In genomic region chr11:63998558-63999348, GRCh38 we compare ENCODE assay signal across 9 cellular contexts. TPM values are rescaled to one million over a fixed set of nuclear protein-coding genes. Genes with fewer than 3 reads are reported as not detected.
A peak's percentile ranks its signal among the peaks of the same experiment; 100 is the strongest.
DNase-seq lines count a peak whose midpoint lies in the region; ATAC-seq and TF ChIP-seq lines count a peak whose summit lies in the region.
"Had no signal": no experiment of that assay in that cellular context is flagged by ENCODE, and none has a peak within 500 bp of the region (broad histone marks: within the 10 kb centered on the region; RNA-seq: fewer than 3 reads in every experiment).

No MANE protein-coding gene starts in this region.

- H3K27ac ChIP-seq in HEK293 (ENCODE audit: extremely low read depth, low read depth, low read length) = 0 out of 2 replicates have a peak overlapping the region, but pooled peaks have one; percentile 16
- no peak overlapping the region for H3K27ac ChIP-seq in colonic mucosa

- no peak overlapping the region for H3K27ac Mint-ChIP-seq in memory B cell

- H3K9ac ChIP-seq in colonic mucosa (ENCODE audit: low read depth in 2 of 2, low read length in 2 of 2) = no peak overlapping the region

- H3K27me3 Mint-ChIP-seq in memory B cell = no peaks in the 10 kb centered on the region

- no peak for TF ChIP-seq POLR2A in GM18505 (IDR thresholded peaks at IDR 0.05; ENCODE audit: borderline replicate concordance, extremely low read depth, insufficient read depth, insufficient read length)

- ATAC-seq in memory B cell (ENCODE audit: low read depth) (peak; percentile 30), HG02571 (IDR thresholded peaks at IDR 0.05; ENCODE audit: unreplicated experiment) (no peak), GM18505 (IDR thresholded peaks at IDR 0.05; ENCODE audit: unreplicated experiment) (no peak), GM21526 (IDR thresholded peaks at IDR 0.05; ENCODE audit: low FRiP score, unreplicated experiment) (no peak)

- peak overlapping the region; percentile 68 for H3K4me3 Mint-ChIP-seq in memory B cell

- H3K27me3 ChIP-seq in colonic mucosa = no peaks in the 10 kb centered on the region

- H3K4me1 Mint-ChIP-seq in memory B cell = peaks cover 23% of the 10 kb centered on the region

- H3K4me3 ChIP-seq in HEK293 (ENCODE audit: low read depth, low read length) (no peak overlapping the region), colonic mucosa (peak overlapping the region; percentile 30)

- no peaks in the 10 kb centered on the region for H3K9me3 ChIP-seq in HEK293 (ENCODE audit: control insufficient read depth, insufficient read depth, low read depth, low read length)
- no peaks in the 10 kb centered on the region for H3K9me3 ChIP-seq in colonic mucosa

- POLR2A ChIA-PET in HEK293 (lab: Yijun Ruan, JAX) = interaction anchor here (0.5 to 4.7 kb wide), 4 partner anchors 9 to 187 kb away, joined by 3 to 18 read pairs (median 4); partner anchors contain the start of gene STIP1

- H3K4me1 ChIP-seq in HEK293 (ENCODE audit: control insufficient read depth, insufficient read depth, low read length) (no peaks in the 10 kb centered on the region), colonic mucosa (peaks cover 9% of the 10 kb centered on the region)

- peak; percentile 75 for DNase-seq in 8988T
- DNase-seq in colonic mucosa = no peak
- DNase-seq in memory B cell (ENCODE audit: low spot score in 2 of 2) = no peak
- no peak for DNase-seq in T-helper 9 cell
- DNase-seq: SHP77 had no signal

- peaks cover 29% of the 10 kb centered on the region for H3K36me3 Mint-ChIP-seq in memory B cell

- no peak for TF ChIP-seq CTCF in HEK293 (tag by site-specific recombination; IDR thresholded peaks at IDR 0.05)
- TF ChIP-seq CTCF in colonic mucosa (IDR thresholded peaks at IDR 0.05) = no peak

- H3K36me3 ChIP-seq in HEK293 (ENCODE audit: control insufficient read depth in 2 of 2, insufficient read depth in 1 of 2, low read length in 2 of 2) (peaks cover 4 to 64% of the 10 kb centered on the region in 2 experiments; a peak in 2 of 3 replicates), colonic mucosa (peaks cover 11% of the 10 kb centered on the region)

- no peaks in the 10 kb centered on the region for H3K9me3 Mint-ChIP-seq in memory B cell

- CTCF ChIA-PET in HEK293 (lab: Yijun Ruan, JAX) = interaction anchor here (0.6 to 4.3 kb wide), 4 partner anchors 19 to 152 kb away, joined by 3 to 70 read pairs (median 4); no protein-coding TSS in a partner anchor

- intact Hi-C loops in colonic mucosa (cut with DNase I) = no loop called here

TF ChIP-seq in HEK293, 187 proteins besides CTCF, POLR2A, EP300 and RAD21:
- TF ChIP-seq ZNF341 (tag by site-specific recombination; IDR thresholded peaks at IDR 0.05; ENCODE audit: low read depth) (no peak), KLF1 (tag by site-specific recombination; IDR thresholded peaks at IDR 0.05) (peak; percentile 27; the same call in 1 of the 2 replicates), KLF8 (tag by site-specific recombination; IDR thresholded peaks at IDR 0.05) (peak; percentile 25; the same call in 1 of the 2 replicates), OVOL3 (tag by site-specific recombination; IDR thresholded peaks at IDR 0.05) (no peak), SP2 (tag by site-specific recombination; IDR thresholded peaks at IDR 0.05) (peak; percentile 30; the same call in 1 of the 2 replicates)

RNA-seq across cellular contexts. Expression of gene OTUB1, which starts 12.5 kb away (rescaled TPM):
- 10 to 100 TPM; 78.7 to 82.5 TPM for total RNA-seq in colonic mucosa

RNA-seq across cellular contexts. Expression of gene COX8A, which starts 24.3 kb away (rescaled TPM):
- total RNA-seq in colonic mucosa = 100 to 1,000 TPM; 647 to 875 TPM

RNA-seq across cellular contexts. Expression of gene FLRT1, which starts 37.0 kb away (rescaled TPM):
- under 1 TPM; 0.20 to 0.96 TPM for total RNA-seq in colonic mucosa

RNA-seq across cellular contexts. Expression of gene NAA40, which starts 60.0 kb away (rescaled TPM):
- 10 to 100 TPM; 20.5 to 32.9 TPM for total RNA-seq in colonic mucosa
